1 cellular context compared by ENCODE assay signal in the genomic region with DNA sequence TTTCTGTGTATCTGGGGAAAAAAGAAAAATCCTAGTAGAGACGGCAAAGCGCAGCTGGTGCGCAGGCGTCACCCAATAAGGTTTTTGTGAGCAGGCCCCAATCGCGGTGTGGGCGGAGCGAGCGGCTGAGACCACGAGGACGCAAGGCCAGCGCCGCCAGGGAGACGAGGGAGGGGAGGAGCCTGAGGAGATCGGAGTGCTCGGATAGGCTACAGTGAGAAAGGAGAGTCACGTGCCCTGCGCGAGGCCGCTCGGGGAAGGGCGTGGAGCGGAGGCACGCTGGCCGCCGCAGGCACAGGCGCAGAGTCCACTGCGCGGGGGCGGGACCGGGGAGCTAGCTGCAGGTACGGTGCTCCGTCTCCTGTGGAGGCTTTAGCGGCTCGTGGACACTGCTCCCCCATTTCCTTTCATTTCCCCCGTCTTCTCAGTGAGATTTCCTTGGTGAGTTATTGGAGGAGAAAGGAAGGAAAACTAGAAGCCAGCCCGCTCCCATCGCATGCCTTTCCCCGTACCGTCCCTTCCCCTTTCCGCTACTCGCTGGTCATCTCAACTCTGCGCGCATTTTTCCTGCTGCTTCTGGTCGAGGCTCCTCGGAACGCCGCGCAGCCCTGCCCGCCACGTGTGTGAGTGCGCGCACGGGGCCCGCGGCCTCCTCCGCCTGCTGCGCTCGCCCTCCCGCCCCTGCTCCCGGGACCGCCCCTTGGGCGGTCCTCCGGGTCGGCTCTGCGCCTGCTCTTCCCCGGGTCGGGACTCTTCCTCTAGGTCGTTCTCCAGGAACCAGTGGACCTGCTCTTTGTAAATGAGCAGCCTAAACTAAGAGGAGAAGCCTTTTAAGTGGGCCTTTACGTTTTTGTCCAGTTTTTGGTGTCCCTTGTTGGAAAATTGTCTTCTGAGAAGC.
TF ChIP-seq lines count a peak whose summit lies in the region.

A gene with protein sequence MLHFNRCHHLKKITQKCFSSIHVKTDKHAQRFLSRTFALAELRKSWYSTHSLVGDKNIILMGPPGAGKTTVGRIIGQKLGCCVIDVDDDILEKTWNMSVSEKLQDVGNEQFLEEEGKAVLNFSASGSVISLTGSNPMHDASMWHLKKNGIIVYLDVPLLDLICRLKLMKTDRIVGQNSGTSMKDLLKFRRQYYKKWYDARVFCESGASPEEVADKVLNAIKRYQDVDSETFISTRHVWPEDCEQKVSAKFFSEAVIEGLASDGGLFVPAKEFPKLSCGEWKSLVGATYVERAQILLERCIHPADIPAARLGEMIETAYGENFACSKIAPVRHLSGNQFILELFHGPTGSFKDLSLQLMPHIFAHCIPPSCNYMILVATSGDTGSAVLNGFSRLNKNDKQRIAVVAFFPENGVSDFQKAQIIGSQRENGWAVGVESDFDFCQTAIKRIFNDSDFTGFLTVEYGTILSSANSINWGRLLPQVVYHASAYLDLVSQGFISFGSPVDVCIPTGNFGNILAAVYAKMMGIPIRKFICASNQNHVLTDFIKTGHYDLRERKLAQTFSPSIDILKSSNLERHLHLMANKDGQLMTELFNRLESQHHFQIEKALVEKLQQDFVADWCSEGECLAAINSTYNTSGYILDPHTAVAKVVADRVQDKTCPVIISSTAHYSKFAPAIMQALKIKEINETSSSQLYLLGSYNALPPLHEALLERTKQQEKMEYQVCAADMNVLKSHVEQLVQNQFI (plus strand): TSS at position 264 of the 898 bp plus-strand sequence. CDS start 6,612 bp downstream, outside the sequence.

TF ChIP-seq in WTC11, 78 proteins besides CTCF, POLR2A, EP300 and RAD21 (continued from another document):
- TF ChIP-seq, protein P1, sequence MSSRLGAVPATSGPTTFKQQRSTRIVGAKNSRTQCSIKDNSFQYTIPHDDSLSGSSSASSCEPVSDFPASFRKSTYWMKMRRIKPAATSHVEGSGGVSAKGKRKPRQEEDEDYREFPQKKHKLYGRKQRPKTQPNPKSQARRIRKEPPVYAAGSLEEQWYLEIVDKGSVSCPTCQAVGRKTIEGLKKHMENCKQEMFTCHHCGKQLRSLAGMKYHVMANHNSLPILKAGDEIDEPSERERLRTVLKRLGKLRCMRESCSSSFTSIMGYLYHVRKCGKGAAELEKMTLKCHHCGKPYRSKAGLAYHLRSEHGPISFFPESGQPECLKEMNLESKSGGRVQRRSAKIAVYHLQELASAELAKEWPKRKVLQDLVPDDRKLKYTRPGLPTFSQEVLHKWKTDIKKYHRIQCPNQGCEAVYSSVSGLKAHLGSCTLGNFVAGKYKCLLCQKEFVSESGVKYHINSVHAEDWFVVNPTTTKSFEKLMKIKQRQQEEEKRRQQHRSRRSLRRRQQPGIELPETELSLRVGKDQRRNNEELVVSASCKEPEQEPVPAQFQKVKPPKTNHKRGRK (CRISPR knock-in tag; IDR thresholded peaks at IDR 0.05; ENCODE audit: borderline replicate concordance) = no peak
- TF ChIP-seq, protein P2, sequence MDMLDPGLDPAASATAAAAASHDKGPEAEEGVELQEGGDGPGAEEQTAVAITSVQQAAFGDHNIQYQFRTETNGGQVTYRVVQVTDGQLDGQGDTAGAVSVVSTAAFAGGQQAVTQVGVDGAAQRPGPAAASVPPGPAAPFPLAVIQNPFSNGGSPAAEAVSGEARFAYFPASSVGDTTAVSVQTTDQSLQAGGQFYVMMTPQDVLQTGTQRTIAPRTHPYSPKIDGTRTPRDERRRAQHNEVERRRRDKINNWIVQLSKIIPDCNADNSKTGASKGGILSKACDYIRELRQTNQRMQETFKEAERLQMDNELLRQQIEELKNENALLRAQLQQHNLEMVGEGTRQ (CRISPR knock-in tag; IDR thresholded peaks at IDR 0.05) = peak; percentile 98
- TF ChIP-seq, protein P3, sequence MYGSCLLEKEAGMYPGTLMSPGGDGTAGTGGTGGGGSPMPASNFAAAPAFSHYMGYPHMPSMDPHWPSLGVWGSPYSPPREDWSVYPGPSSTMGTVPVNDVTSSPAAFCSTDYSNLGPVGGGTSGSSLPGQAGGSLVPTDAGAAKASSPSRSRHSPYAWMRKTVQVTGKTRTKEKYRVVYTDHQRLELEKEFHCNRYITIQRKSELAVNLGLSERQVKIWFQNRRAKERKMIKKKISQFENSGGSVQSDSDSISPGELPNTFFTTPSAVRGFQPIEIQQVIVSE (CRISPR knock-in tag; IDR thresholded peaks at IDR 0.05; ENCODE audit: borderline replicate concordance) = no peak
- no peak for TF ChIP-seq ZNF671 (CRISPR knock-in tag; IDR thresholded peaks at IDR 0.05)
- no peak for TF ChIP-seq ZNF138 (CRISPR knock-in tag; conservative IDR thresholded peaks at IDR 0.05)
- TF ChIP-seq ZNF396 (CRISPR knock-in tag; IDR thresholded peaks at IDR 0.05; ENCODE audit: borderline replicate concordance) = no peak
- TF ChIP-seq JAZF1 (CRISPR knock-in tag; IDR thresholded peaks at IDR 0.05) = no peak
- TF ChIP-seq ZBTB21 (CRISPR knock-in tag; IDR thresholded peaks at IDR 0.05; ENCODE audit: borderline replicate concordance) = no peak
- no peak for TF ChIP-seq PRRX2 (CRISPR knock-in tag; IDR thresholded peaks at IDR 0.05)
- no peak for TF ChIP-seq FOXJ3 (CRISPR knock-in tag; IDR thresholded peaks at IDR 0.05; ENCODE audit: borderline replicate concordance)
- no peak for TF ChIP-seq ELF4 (CRISPR knock-in tag; IDR thresholded peaks at IDR 0.05; ENCODE audit: low read depth)
- TF ChIP-seq, protein P4, sequence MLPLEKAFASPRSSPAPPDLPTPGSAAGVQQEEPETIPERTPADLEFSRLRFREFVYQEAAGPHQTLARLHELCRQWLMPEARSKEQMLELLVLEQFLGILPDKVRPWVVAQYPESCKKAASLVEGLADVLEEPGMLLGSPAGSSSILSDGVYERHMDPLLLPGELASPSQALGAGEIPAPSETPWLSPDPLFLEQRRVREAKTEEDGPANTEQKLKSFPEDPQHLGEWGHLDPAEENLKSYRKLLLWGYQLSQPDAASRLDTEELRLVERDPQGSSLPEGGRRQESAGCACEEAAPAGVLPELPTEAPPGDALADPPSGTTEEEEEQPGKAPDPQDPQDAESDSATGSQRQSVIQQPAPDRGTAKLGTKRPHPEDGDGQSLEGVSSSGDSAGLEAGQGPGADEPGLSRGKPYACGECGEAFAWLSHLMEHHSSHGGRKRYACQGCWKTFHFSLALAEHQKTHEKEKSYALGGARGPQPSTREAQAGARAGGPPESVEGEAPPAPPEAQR (CRISPR knock-in tag; IDR thresholded peaks at IDR 0.05) = no peak
- peak; percentile 78; the same call in 1 of the 2 replicates for TF ChIP-seq SMAD3 (CRISPR knock-in tag; IDR thresholded peaks at IDR 0.05; ENCODE audit: borderline replicate concordance)
- TF ChIP-seq, protein P5, sequence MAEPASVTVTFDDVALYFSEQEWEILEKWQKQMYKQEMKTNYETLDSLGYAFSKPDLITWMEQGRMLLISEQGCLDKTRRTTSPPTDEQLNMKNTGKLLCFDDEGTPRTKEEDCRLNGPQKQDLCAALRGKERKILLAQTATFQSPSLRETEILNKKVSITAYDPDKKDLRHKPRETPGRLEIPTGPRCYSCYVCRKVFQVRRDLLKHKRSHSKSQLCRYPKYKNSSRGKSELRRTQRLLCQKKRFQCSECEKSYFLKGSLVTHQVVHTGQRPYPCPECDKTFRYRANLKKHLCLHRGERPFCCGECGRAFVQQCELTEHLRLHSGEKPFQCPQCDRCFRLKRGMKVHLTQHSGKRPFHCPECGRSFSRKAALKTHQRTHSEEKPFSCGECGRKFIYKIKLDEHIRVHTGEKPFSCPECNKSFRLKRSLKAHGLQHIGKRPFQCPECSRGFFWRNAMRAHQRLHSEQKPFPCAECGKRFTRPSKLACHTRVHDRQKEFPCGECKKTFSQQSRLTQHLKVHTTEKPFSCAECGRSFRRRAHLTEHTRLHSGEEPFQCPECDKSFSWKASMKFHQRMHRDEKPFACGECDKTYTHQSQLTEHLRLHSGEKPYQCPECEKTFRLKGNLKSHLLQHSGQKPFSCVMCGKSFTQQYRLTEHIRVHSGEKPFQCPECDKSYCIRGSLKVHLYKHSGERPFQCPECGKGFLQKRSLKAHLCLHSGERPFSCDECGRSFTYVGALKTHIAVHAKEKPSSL (CRISPR knock-in tag; conservative IDR thresholded peaks at IDR 0.05) = no peak
- peak; percentile 91 for TF ChIP-seq NFE2L1 (CRISPR knock-in tag; IDR thresholded peaks at IDR 0.05)
- TF ChIP-seq, protein P6, sequence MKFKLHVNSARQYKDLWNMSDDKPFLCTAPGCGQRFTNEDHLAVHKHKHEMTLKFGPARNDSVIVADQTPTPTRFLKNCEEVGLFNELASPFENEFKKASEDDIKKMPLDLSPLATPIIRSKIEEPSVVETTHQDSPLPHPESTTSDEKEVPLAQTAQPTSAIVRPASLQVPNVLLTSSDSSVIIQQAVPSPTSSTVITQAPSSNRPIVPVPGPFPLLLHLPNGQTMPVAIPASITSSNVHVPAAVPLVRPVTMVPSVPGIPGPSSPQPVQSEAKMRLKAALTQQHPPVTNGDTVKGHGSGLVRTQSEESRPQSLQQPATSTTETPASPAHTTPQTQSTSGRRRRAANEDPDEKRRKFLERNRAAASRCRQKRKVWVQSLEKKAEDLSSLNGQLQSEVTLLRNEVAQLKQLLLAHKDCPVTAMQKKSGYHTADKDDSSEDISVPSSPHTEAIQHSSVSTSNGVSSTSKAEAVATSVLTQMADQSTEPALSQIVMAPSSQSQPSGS (CRISPR knock-in tag; IDR thresholded peaks at IDR 0.05; ENCODE audit: borderline replicate concordance, low read depth) = 0 out of 2 replicates have a peak, but pooled peaks have one; percentile 25
- TF ChIP-seq, protein P7, sequence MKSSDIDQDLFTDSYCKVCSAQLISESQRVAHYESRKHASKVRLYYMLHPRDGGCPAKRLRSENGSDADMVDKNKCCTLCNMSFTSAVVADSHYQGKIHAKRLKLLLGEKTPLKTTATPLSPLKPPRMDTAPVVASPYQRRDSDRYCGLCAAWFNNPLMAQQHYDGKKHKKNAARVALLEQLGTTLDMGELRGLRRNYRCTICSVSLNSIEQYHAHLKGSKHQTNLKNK (CRISPR knock-in tag; IDR thresholded peaks at IDR 0.05) = 0 out of 2 replicates have a peak, but pooled peaks have one; percentile 32
- peak; percentile 60; the same call in 1 of the 2 replicates for TF ChIP-seq MYBL2 (CRISPR knock-in tag; IDR thresholded peaks at IDR 0.05)
- peak; percentile 79 for TF ChIP-seq NR1H2 (CRISPR knock-in tag; IDR thresholded peaks at IDR 0.05)
TF ChIP-seq in WTC11: peak in this region for 36.
